ENCODE assay signal across 8 cellular contexts in genomic region chr12:48787791-48788521, GRCh38. TPM values are rescaled to one million over a fixed set of nuclear protein-coding genes. Genes with fewer than 3 reads are reported as not detected.
DNase-seq lines count a peak whose midpoint lies in the region; ATAC-seq and TF ChIP-seq lines count a peak whose summit lies in the region.

No MANE protein-coding gene starts in this region.

- DNase-seq in CD8-positive, alpha-beta T cell, result no peak
- DNase-seq in glutamatergic neuron (no peak), globus pallidus (ENCODE audit: low spot score) (no peak), iPS-NIHi11 (ENCODE audit: low spot score) (no peak)
- DNase-seq in effector CD8-positive, alpha-beta T cell (lab: John Stamatoyannopoulos, UW), result no peak

- no peaks in the 10 kb centered on the region for H3K36me3 Mint-ChIP-seq in CD8-positive, alpha-beta T cell
- no peaks in the 10 kb centered on the region for H3K36me3 Mint-ChIP-seq in glutamatergic neuron (ENCODE audit: unreplicated experiment)

- H3K27me3 Mint-ChIP-seq in CD8-positive, alpha-beta T cell (ENCODE audit: low read depth), result peaks cover 48% of the 10 kb centered on the region
- H3K27me3 Mint-ChIP-seq in glutamatergic neuron (ENCODE audit: unreplicated experiment), result peaks cover 11% of the 10 kb centered on the region

- peak overlapping the region; percentile 61 for H2AFZ ChIP-seq in parathyroid adenoma

- ATAC-seq in CD8-positive, alpha-beta T cell, result no peak
- no peak for ATAC-seq in GM18867 (IDR thresholded peaks at IDR 0.05; ENCODE audit: unreplicated experiment)

- H3K4me2 ChIP-seq in parathyroid adenoma (ENCODE audit: low read length), result peak overlapping the region; percentile 97

- no peak overlapping the region for H3K27ac Mint-ChIP-seq in CD8-positive, alpha-beta T cell
- H3K27ac Mint-ChIP-seq in glutamatergic neuron (ENCODE audit: unreplicated experiment), result no peak overlapping the region

- POLR2A ChIA-PET in CD8-positive, alpha-beta T cell (lab: Charles Lee), result no interaction called here

- no peaks in the 10 kb centered on the region for H3K36me3 ChIP-seq in CD8-positive, alpha-beta T cell (ENCODE audit: insufficient read depth, low read length)
- no peaks in the 10 kb centered on the region for H3K36me3 ChIP-seq in parathyroid adenoma (ENCODE audit: control insufficient read depth, insufficient read depth, low read length)

- H3K4me1 ChIP-seq in CD8-positive, alpha-beta T cell (ENCODE audit: insufficient read depth, low read length), result no peaks in the 10 kb centered on the region
- H3K4me1 ChIP-seq in parathyroid adenoma, result peaks cover 4% of the 10 kb centered on the region

- no peaks in the 10 kb centered on the region for H3K9me3 Mint-ChIP-seq in CD8-positive, alpha-beta T cell
- H3K9me3 Mint-ChIP-seq in glutamatergic neuron (ENCODE audit: unreplicated experiment), result peaks cover 8% of the 10 kb centered on the region

- CTCF ChIA-PET in CD8-positive, alpha-beta T cell (lab: Charles Lee), result interaction anchor here (1.6 kb wide), 1 partner anchor 24 kb away, joined by 3 read pairs; no protein-coding TSS in a partner anchor

- H3K4me3 Mint-ChIP-seq in CD8-positive, alpha-beta T cell, result peak overlapping the region; percentile 66
- peak overlapping the region; percentile 91 for H3K4me3 Mint-ChIP-seq in glutamatergic neuron (ENCODE audit: unreplicated experiment)

- H3K4me1 Mint-ChIP-seq in CD8-positive, alpha-beta T cell (ENCODE audit: low read depth), result peaks cover 6% of the 10 kb centered on the region
- H3K4me1 Mint-ChIP-seq in glutamatergic neuron (ENCODE audit: low read depth, unreplicated experiment), result peaks cover 13% of the 10 kb centered on the region

- no peaks in the 10 kb centered on the region for H3K9me3 ChIP-seq in CD8-positive, alpha-beta T cell (ENCODE audit: low read length)
- no peaks in the 10 kb centered on the region for H3K9me3 ChIP-seq in parathyroid adenoma (ENCODE audit: control insufficient read depth, low read length)

- no peak overlapping the region for H3K4me3 ChIP-seq in CD8-positive, alpha-beta T cell (ENCODE audit: low read depth, low read length)
- H3K4me3 ChIP-seq in parathyroid adenoma (ENCODE audit: low read depth, low read length), result peak overlapping the region; percentile 88

- H3K79me2 ChIP-seq in parathyroid adenoma, result peaks cover 4% of the 10 kb centered on the region

- peak overlapping the region; percentile 47 for H3K9ac ChIP-seq in parathyroid adenoma

- H3K27ac ChIP-seq in CD8-positive, alpha-beta T cell (ENCODE audit: low read depth, low read length), result no peak overlapping the region
- H3K27ac ChIP-seq in VCaP, result peak overlapping the region; percentile 98
- H3K27ac ChIP-seq in parathyroid adenoma, result peak overlapping the region; percentile 62

- H3K27me3 ChIP-seq in CD8-positive, alpha-beta T cell (ENCODE audit: insufficient read depth, low read length), result peaks cover 16% of the 10 kb centered on the region
- no peaks in the 10 kb centered on the region for H3K27me3 ChIP-seq in parathyroid adenoma (ENCODE audit: control insufficient read depth, insufficient read depth, low read length)

- intact Hi-C loops in CD8-positive, alpha-beta T cell (cut with DNase I, micrococcal nuclease), result no loop called here

- no peak for TF ChIP-seq CTCF in CD8-positive, alpha-beta T cell (IDR thresholded peaks at IDR 0.05)
- TF ChIP-seq CTCF in VCaP (conservative IDR thresholded peaks at IDR 0.05) (no peak), glutamatergic neuron (IDR thresholded peaks at IDR 0.05; ENCODE audit: partially characterized antibody, unreplicated experiment) (no peak), parathyroid adenoma (IDR thresholded peaks at IDR 0.05) (no peak)

RNA-seq across cellular contexts. Expression of gene ADCY6, which starts 0.9 kb away (rescaled TPM):
- not detected for total RNA-seq in CD8-positive, alpha-beta T cell
- 17.4 TPM for total RNA-seq in glutamatergic neuron (ENCODE audit: unreplicated experiment)

RNA-seq across cellular contexts. Expression of gene CACNB3, which starts 30.3 kb away (rescaled TPM):
- 1 to 10 TPM; 3.2 to 4.2 TPM for total RNA-seq in CD8-positive, alpha-beta T cell
- total RNA-seq in glutamatergic neuron (ENCODE audit: unreplicated experiment), result 155 TPM

Comparison
In these comparisons a context has a peak if more than half of its experiments do, and no peak if none do; other contexts are left out.
1. RNA of gene ADCY6, which starts 0.9 kb away (total RNA-seq): 17.4 TPM in glutamatergic neuron (single experiment); not detected in CD8-positive, alpha-beta T cell; every median in the first group is over 10 times any median in the second.
2. RNA of gene CACNB3, which starts 30.3 kb away (total RNA-seq): 155 TPM in glutamatergic neuron (single experiment); 3.2 to 4.2 TPM in CD8-positive, alpha-beta T cell; every median in the first group is over 10 times any median in the second.